Comparison of ENCODE assay signal across 1 cellular context in the genomic region with DNA sequence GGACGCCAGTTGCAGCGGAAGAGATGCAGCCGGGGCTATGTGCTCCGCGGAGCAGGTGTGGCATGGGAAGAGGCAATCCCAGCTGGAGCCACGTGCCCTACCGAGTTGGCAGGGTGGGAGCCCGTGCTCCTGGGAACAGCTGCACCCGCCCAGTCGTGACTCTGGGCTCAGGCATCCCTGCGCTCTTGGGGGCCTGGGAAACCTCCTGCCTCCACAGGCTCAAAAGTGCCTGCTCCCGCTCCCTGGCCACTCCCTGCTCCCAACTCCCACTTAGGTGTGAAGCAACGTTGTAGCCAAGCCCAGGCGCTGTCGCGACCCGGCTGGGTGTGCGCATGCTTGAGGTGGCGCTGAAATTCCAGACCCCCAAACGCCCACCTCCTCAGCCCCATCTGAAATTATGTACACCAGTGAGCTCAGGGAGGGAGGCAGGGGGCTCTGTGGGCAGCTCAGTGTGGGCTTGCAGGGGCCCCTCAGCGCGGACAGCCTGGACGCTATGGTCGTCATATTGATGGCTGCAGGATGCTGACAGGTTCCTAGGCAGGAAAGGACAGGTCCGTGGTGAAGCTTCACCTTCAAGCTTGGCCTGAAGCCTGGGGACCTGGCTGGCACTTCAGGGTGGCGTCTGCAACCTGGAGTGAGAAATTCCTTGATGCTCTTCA.
TF ChIP-seq lines count a peak whose summit lies in the region.

No MANE protein-coding gene starts in this region.

TF ChIP-seq in GM23338, 12 proteins besides CTCF, POLR2A, EP300 and RAD21:
- TF ChIP-seq EZH2 (IDR thresholded peaks at IDR 0.05; ENCODE audit: low read depth, unreplicated experiment) (no peak), ZNF331 (CRISPR knock-in tag; IDR thresholded peaks at IDR 0.05; ENCODE audit: low read depth) (no peak), JUNB (IDR thresholded peaks at IDR 0.05; ENCODE audit: unreplicated experiment) (no peak)
- TF ChIP-seq, protein P1, sequence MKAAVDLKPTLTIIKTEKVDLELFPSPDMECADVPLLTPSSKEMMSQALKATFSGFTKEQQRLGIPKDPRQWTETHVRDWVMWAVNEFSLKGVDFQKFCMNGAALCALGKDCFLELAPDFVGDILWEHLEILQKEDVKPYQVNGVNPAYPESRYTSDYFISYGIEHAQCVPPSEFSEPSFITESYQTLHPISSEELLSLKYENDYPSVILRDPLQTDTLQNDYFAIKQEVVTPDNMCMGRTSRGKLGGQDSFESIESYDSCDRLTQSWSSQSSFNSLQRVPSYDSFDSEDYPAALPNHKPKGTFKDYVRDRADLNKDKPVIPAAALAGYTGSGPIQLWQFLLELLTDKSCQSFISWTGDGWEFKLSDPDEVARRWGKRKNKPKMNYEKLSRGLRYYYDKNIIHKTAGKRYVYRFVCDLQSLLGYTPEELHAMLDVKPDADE (IDR thresholded peaks at IDR 0.05), result no peak
TF ChIP-seq in GM23338: peak in this region for 0.
